ENCODE assay signal across 28 cellular contexts in the genomic region with DNA sequence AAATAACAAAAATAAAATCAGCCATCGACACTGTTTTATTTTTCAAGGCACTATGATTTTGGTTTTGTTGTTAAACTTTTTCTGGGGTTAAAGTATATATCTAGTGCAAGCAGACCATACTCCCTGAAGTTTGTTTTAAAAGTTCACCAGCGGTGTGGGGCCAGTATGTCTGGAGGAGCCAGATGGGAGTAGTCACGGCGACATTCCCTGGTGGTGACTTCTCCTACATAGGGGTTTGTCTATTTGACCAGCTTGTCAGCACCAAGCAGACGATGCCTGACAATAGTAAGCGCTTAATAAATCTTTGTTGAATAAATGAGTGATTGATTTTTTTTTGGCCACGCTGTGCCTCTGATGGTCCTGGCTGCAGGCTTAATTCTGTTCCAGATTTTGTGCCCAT.
"Had no signal": no experiment of that assay in that cellular context is flagged by ENCODE, and none has a peak within 500 bp of the region (broad histone marks: within the 10 kb centered on the region; RNA-seq: fewer than 3 reads in every experiment).

No MANE protein-coding gene starts in this region.

- H3K4me1 ChIP-seq: ascending aorta, breast epithelium, colonic mucosa, esophagus squamous epithelium, gastroesophageal sphincter had no signal

- H3K27me3 ChIP-seq: ascending aorta, breast epithelium, cardiac muscle cell, colonic mucosa, gastroesophageal sphincter had no signal

- H3K36me3 ChIP-seq: ascending aorta, breast epithelium, cardiac muscle cell, colonic mucosa, esophagus squamous epithelium, gastroesophageal sphincter had no signal

- H3K9me3 ChIP-seq: ascending aorta, breast epithelium, colonic mucosa, esophagus squamous epithelium, gastroesophageal sphincter had no signal

- ATAC-seq: activated CD4-positive, alpha-beta T cell treated with anti-CD3 and anti-CD28 coated beads for 36 hours; activated CD8-positive, alpha-beta memory T cell treated with anti-CD3 and anti-CD28 coated beads, Interleukin-2, amount 10 ng/mL, durations not matched to agents 7 days and 5 days; activated CD8-positive, alpha-beta T cell treated with anti-CD3 and anti-CD28 coated beads, Interleukin-2, amount 10 ng/mL, durations not matched to agents 7 days and 5 days; activated naive CD4-positive, alpha-beta T cell treated with anti-CD3 and anti-CD28 coated beads, Interleukin-2, amount 50 U/mL, for 72 hours; activated T-cell treated with anti-CD3 and anti-CD28 coated beads, Interleukin-2, amount 50 U/mL, for 72 hours; gastroesophageal sphincter had no signal

- DNase-seq: activated CD4-positive, alpha-beta memory T cell treated with anti-CD3 and anti-CD28 coated beads for 36 hours; activated CD4-positive, alpha-beta T cell treated with anti-CD3 and anti-CD28 coated beads for 36 hours; activated CD4-positive, alpha-beta T cell treated with anti-CD3 and anti-CD28 coated beads, Interleukin-2, amount 10 ng/mL, durations not matched to agents 24 days and 14 days; activated CD4-positive, CD25-positive, alpha-beta regulatory T cell; activated CD4-positive, CD25-positive, alpha-beta regulatory T cell treated with anti-CD3 and anti-CD28 coated beads, Interleukin-2, amount 50 U/mL, for 72 hours; activated CD8-positive, alpha-beta memory T cell treated with anti-CD3 and anti-CD28 coated beads, Interleukin-2, amount 10 ng/mL, durations not matched to agents 7 days and 5 days; activated CD8-positive, alpha-beta memory T cell treated with anti-CD3 and anti-CD28 coated beads, Interleukin-2, amount 50 U/mL, for 48 hours; activated CD8-positive, alpha-beta T cell treated with anti-CD3 and anti-CD28 coated beads, Interleukin-2, amount 10 ng/mL, durations not matched to agents 7 days and 5 days; activated gamma-delta T cell; activated naive CD4-positive, alpha-beta T cell; activated naive CD4-positive, alpha-beta T cell treated with anti-CD3 and anti-CD28 coated beads, Interleukin-2, amount 10 ng/mL, durations not matched to agents 7 days and 5 days; activated naive CD8-positive, alpha-beta T cell treated with anti-CD3 and anti-CD28 coated beads, Interleukin-2, amount 10 ng/mL, durations not matched to agents 7 days and 5 days; activated T-cell treated with anti-CD3 and anti-CD28 coated beads for 4 hours; activated T-cell treated with anti-CD3 and anti-CD28 coated beads, Interleukin-2, amount 50 U/mL, for 24 hours; activated T-cell treated with anti-CD3 and anti-CD28 coated beads, Interleukin-2, amount 50 U/mL, for 72 hours; central memory CD4-positive, alpha-beta T cell; cerebellar nuclear complex; colonic mucosa; effector CD8-positive, alpha-beta T cell; esophagus squamous epithelium; foreskin melanocyte; T-helper 2 cell had no signal

- H3K4me3 ChIP-seq: ascending aorta, breast epithelium, cardiac muscle cell, colonic mucosa, esophagus squamous epithelium, gastroesophageal sphincter had no signal

- H3K27ac ChIP-seq: ascending aorta, breast epithelium, cardiac muscle cell, colonic mucosa, epithelial cell of prostate, esophagus squamous epithelium, gastroesophageal sphincter had no signal
